In the genomic region with DNA sequence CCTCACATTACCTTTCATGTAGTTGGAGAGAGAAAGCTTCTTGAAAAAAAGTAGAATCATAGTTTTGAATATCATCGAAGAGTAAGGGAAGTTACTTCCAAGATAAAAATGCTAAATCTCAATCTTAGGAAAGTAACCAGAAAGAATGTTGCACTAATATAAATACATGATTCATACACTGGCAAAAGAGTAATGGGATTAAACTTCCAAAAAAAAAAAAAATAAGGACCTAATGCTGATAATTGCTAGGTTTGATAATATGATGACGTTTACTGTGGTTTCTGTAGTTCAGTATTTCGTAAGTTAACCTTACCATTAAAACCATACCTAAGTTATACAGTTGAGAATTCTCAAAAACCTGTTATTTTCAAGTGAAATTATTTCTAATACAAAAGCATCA, we compare ENCODE assay signal across 23 cellular contexts.
DNase-seq lines count a peak whose midpoint lies in the region; ATAC-seq and TF ChIP-seq lines count a peak whose summit lies in the region.
"Had no signal": no experiment of that assay in that cellular context is flagged by ENCODE, and none has a peak within 500 bp of the region (broad histone marks: within the 10 kb centered on the region; RNA-seq: fewer than 3 reads in every experiment).

No MANE protein-coding gene starts in this region.

- DNase-seq in AG09309 (ENCODE audit: low read depth) (peak; percentile 18), LHCN-M2 (ENCODE audit: low read depth) (peak; percentile 9), choroid plexus epithelial cell (ENCODE audit: low read depth) (peak; percentile 27), mesothelial cell of epicardium (ENCODE audit: low spot score in 2 of 2, unreplicated experiment in 2 of 2) (no peak), NAMALWA (ENCODE audit: low spot score) (no peak), NOMO-1 treated with DMSO at 0.1 percent for 48 hours (lab: John Stamatoyannopoulos, UW; ENCODE audit: unreplicated experiment) (no peak)
- DNase-seq: 8988T; ACHN; CD4-positive, CD25-positive, alpha-beta regulatory T cell; DMS153; DND-41; NCI-H1092 treated with DMSO at 0.1 percent for 48 hours; NCI-H1436; NCI-H187 treated with DMSO at 0.1 percent for 48 hours; NCI-H2107; NCI-H446; NCI-H524 treated with DMSO at 0.1 percent for 48 hours; NCI-H774; Right ventricle myocardium superior; RPMI8226 had no signal

- H3K4me1 Mint-ChIP-seq in mesothelial cell of epicardium, result peaks cover 6% of the 10 kb centered on the region
- H3K4me1 Mint-ChIP-seq: CD4-positive, CD25-positive, alpha-beta regulatory T cell had no signal

- H3K9me3 Mint-ChIP-seq in mesothelial cell of epicardium, result peaks cover 5% of the 10 kb centered on the region

- H3K27ac Mint-ChIP-seq in mesothelial cell of epicardium, result peak overlapping the region; percentile 11
- H3K27ac Mint-ChIP-seq: CD4-positive, CD25-positive, alpha-beta regulatory T cell had no signal

- H3K36me3 Mint-ChIP-seq in mesothelial cell of epicardium, result peaks cover 1% of the 10 kb centered on the region
- H3K36me3 Mint-ChIP-seq: CD4-positive, CD25-positive, alpha-beta regulatory T cell had no signal

- no peak overlapping the region for H3K4me3 Mint-ChIP-seq in mesothelial cell of epicardium
- H3K4me3 Mint-ChIP-seq: CD4-positive, CD25-positive, alpha-beta regulatory T cell had no signal

- no peak for ATAC-seq in GM21526 (IDR thresholded peaks at IDR 0.05; ENCODE audit: low FRiP score, unreplicated experiment)
- ATAC-seq: K562 had no signal

- H3K27me3 Mint-ChIP-seq in mesothelial cell of epicardium (ENCODE audit: low read depth), result no peaks in the 10 kb centered on the region
- H3K27me3 Mint-ChIP-seq: CD4-positive, CD25-positive, alpha-beta regulatory T cell had no signal

- no peak overlapping the region for H3K4me3 ChIP-seq in AG09309 (ENCODE audit: control insufficient read depth, low read depth, low read length)
- H3K4me3 ChIP-seq in choroid plexus epithelial cell (ENCODE audit: low read depth, low read length), result no peak overlapping the region
- H3K4me3 ChIP-seq: K562, SJSA1 had no signal

- TF ChIP-seq CTCF in AG09309 (IDR thresholded peaks at IDR 0.05; ENCODE audit: control insufficient read depth, insufficient read depth, low read depth, low read length, missing control alignments), result no peak
- no peak for TF ChIP-seq CTCF in choroid plexus epithelial cell (conservative IDR thresholded peaks at IDR 0.05; ENCODE audit: low read depth, low read length)
- no peak for TF ChIP-seq CTCF in mesothelial cell of epicardium (IDR thresholded peaks at IDR 0.05; ENCODE audit: unreplicated experiment)

Comparison
In these comparisons a context has a peak if more than half of its experiments do, and no peak if none do; other contexts are left out.
1. DNase-seq: peak in AG09309 (single experiment), LHCN-M2 (single experiment) and choroid plexus epithelial cell (single experiment); none in mesothelial cell of epicardium (0 of 2), NAMALWA (single experiment) and NOMO-1 treated with DMSO at 0.1 percent for 48 hours (single experiment).